In the genomic region with DNA sequence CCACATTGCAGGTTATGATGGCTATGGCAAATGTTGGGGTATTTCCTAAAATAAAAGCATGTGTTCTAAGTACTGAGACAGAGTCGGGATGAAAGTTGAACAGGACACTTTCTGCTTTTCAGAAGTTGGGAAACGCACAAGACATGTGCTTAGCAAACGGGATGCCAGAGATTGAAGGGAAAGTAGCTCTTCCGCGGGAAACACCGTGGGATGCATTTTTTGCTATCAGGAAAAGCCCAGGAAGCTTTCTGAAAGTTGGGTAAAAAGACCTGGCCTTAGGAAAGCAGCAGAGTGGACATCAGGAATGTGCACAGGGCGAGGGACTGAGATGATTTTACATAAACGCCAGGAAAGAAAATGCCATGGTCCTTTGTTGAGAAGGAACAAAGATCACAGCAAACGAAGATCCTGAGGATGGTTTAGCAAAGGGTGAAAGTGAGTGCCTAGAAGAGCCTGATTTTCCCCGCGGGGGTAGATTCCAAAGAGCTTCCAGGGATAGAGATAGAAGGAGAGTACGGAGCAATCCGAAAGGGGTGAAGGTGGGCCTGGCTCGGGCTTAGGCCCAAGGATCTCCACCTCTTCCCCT, we compare ENCODE assay signal across 8 cellular contexts. TPM values are rescaled to one million over a fixed set of nuclear protein-coding genes. Genes with fewer than 3 reads are reported as not detected.
DNase-seq lines count a peak whose midpoint lies in the region; ATAC-seq and TF ChIP-seq lines count a peak whose summit lies in the region.

No MANE protein-coding gene starts in this region.

- peaks cover 7% of the 10 kb centered on the region for H3K36me3 ChIP-seq in cardiac muscle cell
- H3K36me3 ChIP-seq in ascending aorta, result peaks cover 0 to 3% of the 10 kb centered on the region in 2 donors
- no peaks in the 10 kb centered on the region for H3K36me3 ChIP-seq in urinary bladder (ENCODE audit: insufficient read depth)

- H3K4me3 ChIP-seq in cardiac muscle cell, result peak overlapping the region; percentile 64
- H3K4me3 ChIP-seq in ascending aorta, result peak overlapping the region; percentile 71 to 85
- peak overlapping the region; percentile 56 for H3K4me3 ChIP-seq in lower leg skin (ENCODE audit: low read depth, poor library complexity, severe bottlenecking)
- peak overlapping the region; percentile 59 for H3K4me3 ChIP-seq in urinary bladder (ENCODE audit: low read depth, low read length)

- H3K4me1 ChIP-seq in cardiac muscle cell (ENCODE audit: low read depth) (peaks cover 7% of the 10 kb centered on the region), ascending aorta (peaks cover 0 to 10% of the 10 kb centered on the region in 2 donors), urinary bladder (ENCODE audit: insufficient read depth) (no peaks in the 10 kb centered on the region)

- H3K27me3 ChIP-seq in cardiac muscle cell (no peaks in the 10 kb centered on the region), ascending aorta (no peaks in the 10 kb centered on the region)

- no peak for TF ChIP-seq POLR2A in lower leg skin (IDR thresholded peaks at IDR 0.05)

- 18 to 29% methylated on average over 14 of the region's 14 CpGs for WGBS in lower leg skin, 2 donors
- WGBS in urinary bladder, result 19% methylated on average over 14 of the region's 14 CpGs

- ATAC-seq in Right ventricle myocardium superior (ENCODE audit: poor library complexity) (no peak), GM21717 (IDR thresholded peaks at IDR 0.05; ENCODE audit: unreplicated experiment) (no peak), GM19467 (IDR thresholded peaks at IDR 0.05; ENCODE audit: unreplicated experiment) (no peak)

- DNase-seq in cardiac muscle cell (ENCODE audit: low read depth in 1 of 2, low spot score in 1 of 2) (peak; percentile 32 to 34), Right ventricle myocardium superior (no peak), ascending aorta (ENCODE audit: low spot score in 2 of 2) (no peak), lower leg skin (ENCODE audit: low spot score in 2 of 2) (peak in 1 of 2 donors; percentile 20), pons (ENCODE audit: low spot score) (no peak)

- H3K27ac ChIP-seq in cardiac muscle cell (peak overlapping the region; percentile 86), ascending aorta (peak overlapping the region in 1 of 2 donors; percentile 63), urinary bladder (ENCODE audit: low read depth) (no peak overlapping the region)

- no peak for TF ChIP-seq CTCF in cardiac muscle cell (IDR thresholded peaks at IDR 0.05; ENCODE audit: low read depth, low read length)
- no peak for TF ChIP-seq CTCF in ascending aorta (IDR thresholded peaks at IDR 0.05)
- no peak for TF ChIP-seq CTCF in lower leg skin (IDR thresholded peaks at IDR 0.05)

- intact Hi-C loops in Right ventricle myocardium superior (cut with DNase I), result no loop called here
- intact Hi-C loops in ascending aorta (cut with DNase I), result no loop called here
- intact Hi-C loops in lower leg skin (cut with DNase I; ENCODE audit: low total_unique reads), result no loop called here

- H3K9me3 ChIP-seq in cardiac muscle cell (ENCODE audit: low read depth) (no peaks in the 10 kb centered on the region), ascending aorta (no peaks in the 10 kb centered on the region)

RNA-seq across cellular contexts. Expression of gene CDC25A, which starts 1.1 kb away (rescaled TPM):
- total RNA-seq in cardiac muscle cell, result 12.6 and 22.0 TPM in 2 replicates
- 10.0 and 12.8 TPM in 2 replicates for polyA plus RNA-seq in cardiac muscle cell
- total RNA-seq in Right ventricle myocardium superior, result 0.83 TPM
- total RNA-seq in ascending aorta, result not detected
- 1 to 10 TPM in 1 of 4 donors, under 1 TPM in 3; 0.45 to 1.0 (median 0.77) TPM for total RNA-seq in lower leg skin
- total RNA-seq in urinary bladder, result 3.7 TPM
- polyA plus RNA-seq in urinary bladder, result 0.32 TPM

RNA-seq across cellular contexts. Expression of gene CAMP, which starts 36.2 kb away (rescaled TPM):
- not detected in 2 replicates for total RNA-seq in cardiac muscle cell
- not detected in 2 replicates for polyA plus RNA-seq in cardiac muscle cell
- total RNA-seq in Right ventricle myocardium superior, result not detected
- total RNA-seq in ascending aorta, result not detected
- 1 to 10 TPM in 1 of 4 donors, not detected in 3; 1.1 TPM for total RNA-seq in lower leg skin
- not detected for total RNA-seq in urinary bladder
- 2.2 TPM for polyA plus RNA-seq in urinary bladder

RNA-seq across cellular contexts. Expression of gene ZNF589, which starts 53.8 kb away (rescaled TPM):
- 9.1 and 19.4 TPM in 2 replicates for total RNA-seq in cardiac muscle cell
- polyA plus RNA-seq in cardiac muscle cell, result 15.0 and 15.3 TPM in 2 replicates
- 5.4 TPM for total RNA-seq in Right ventricle myocardium superior
- 3.7 TPM for total RNA-seq in ascending aorta
- 1 to 10 TPM; 4.8 to 9.4 (median 9.0) TPM for total RNA-seq in lower leg skin
- total RNA-seq in urinary bladder, result 6.9 TPM
- 12.5 TPM for polyA plus RNA-seq in urinary bladder

Comparison
In these comparisons a context has a peak if more than half of its experiments do, and no peak if none do; other contexts are left out.
1. DNase-seq: peak in cardiac muscle cell (2 of 2); none in Right ventricle myocardium superior (single experiment), ascending aorta (0 of 2) and pons (single experiment).
2. Peak in every context shown above with its lines, with median percentiles within 50 percentile points of each other: H3K4me3 ChIP-seq.